1 cellular context compared by ENCODE assay signal in genomic region chr18:74632088-74632679, GRCh38.
TF ChIP-seq lines count a peak whose summit lies in the region.

No MANE protein-coding gene starts in this region.

TF ChIP-seq in endothelial cell of umbilical vein, 7 proteins besides CTCF, POLR2A, EP300 and RAD21 (continued from another document):
- no peak for TF ChIP-seq MYC (IDR thresholded peaks at IDR 0.05; ENCODE audit: low read depth, low read length)
TF ChIP-seq in endothelial cell of umbilical vein: peak in this region for 0.
